Comparison of ENCODE assay signal across 10 cellular contexts in the genomic region with DNA sequence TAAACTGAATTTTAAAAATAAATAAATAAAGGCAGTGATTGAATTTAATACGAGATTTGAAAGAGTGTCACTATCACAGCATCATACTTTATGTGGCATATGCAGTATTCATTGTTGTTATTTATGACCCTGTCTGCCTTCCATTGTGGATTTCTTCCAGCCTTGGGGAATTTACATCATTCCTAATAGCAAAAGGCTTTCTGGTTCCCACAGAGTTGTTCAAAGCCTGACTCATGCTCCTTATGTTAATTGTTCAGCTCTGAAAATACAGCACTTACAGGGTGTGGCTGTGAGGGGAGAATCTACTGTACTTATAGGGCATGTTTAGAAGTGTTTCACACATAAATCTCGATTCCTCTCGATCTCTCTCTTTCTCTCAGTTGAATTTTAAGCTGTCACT. TPM values are rescaled to one million over a fixed set of nuclear protein-coding genes. Genes with fewer than 3 reads are reported as not detected.
DNase-seq lines count a peak whose midpoint lies in the region; ATAC-seq and TF ChIP-seq lines count a peak whose summit lies in the region.
"Had no signal": no experiment of that assay in that cellular context is flagged by ENCODE, and none has a peak within 500 bp of the region (broad histone marks: within the 10 kb centered on the region; RNA-seq: fewer than 3 reads in every experiment).

No MANE protein-coding gene starts in this region.

- H3K18ac ChIP-seq in mesenchymal stem cell (ENCODE audit: low read depth in 1 of 2, low read length in 2 of 2): no peak overlapping the region

- no peak overlapping the region for H3K23ac ChIP-seq in mesenchymal stem cell (ENCODE audit: low read length in 2 of 2)

- peaks cover 0 to 7% of the 10 kb centered on the region in 2 experiments for H3K36me3 ChIP-seq in mesenchymal stem cell (ENCODE audit: control insufficient read depth in 1 of 2, insufficient read depth in 2 of 2, low read depth in 1 of 2, low read length in 2 of 2)

- peaks cover 2% of the 10 kb centered on the region for H3K79me1 ChIP-seq in mesenchymal stem cell (replicated peaks; ENCODE audit: low read length, poor library complexity, severe bottlenecking)

- peak; percentile 97 for DNase-seq in AG10803 (ENCODE audit: low read depth)
- peak; percentile 66 for DNase-seq in LoVo (ENCODE audit: low spot score)
- DNase-seq in chondrocyte (ENCODE audit: low spot score): no peak
- peak; percentile 95 for DNase-seq in mesenchymal stem cell
- no peak for DNase-seq in cerebellar cortex (ENCODE audit: low spot score)
- DNase-seq in lower leg skin (ENCODE audit: low spot score in 2 of 2): no peak
- no peak for DNase-seq in left lobe of liver (ENCODE audit: low spot score)
- DNase-seq: activated T-cell treated with anti-CD3 and anti-CD28 coated beads for 4 hours; effector CD4-positive, alpha-beta T cell had no signal

- TF ChIP-seq POLR2A in lower leg skin (IDR thresholded peaks at IDR 0.05): no peak

- H3K9me3 Mint-ChIP-seq in chondrocyte (ENCODE audit: low read depth): peaks cover 2% of the 10 kb centered on the region

- H2BK12ac ChIP-seq in mesenchymal stem cell (ENCODE audit: low read length in 2 of 2): no peak overlapping the region

- no peak overlapping the region for H2AK5ac ChIP-seq in mesenchymal stem cell (ENCODE audit: low read length, severe bottlenecking)

- peaks cover 5% of the 10 kb centered on the region for H3K36me3 Mint-ChIP-seq in chondrocyte (ENCODE audit: low read depth)

- H2BK15ac ChIP-seq in mesenchymal stem cell (ENCODE audit: low read depth, poor library complexity, severe bottlenecking): no peak overlapping the region

- no peak overlapping the region for H3K4ac ChIP-seq in mesenchymal stem cell (ENCODE audit: low read depth in 1 of 2, low read length in 2 of 2)

- H3K9me3 ChIP-seq in mesenchymal stem cell (ENCODE audit: control insufficient read depth, low read length): no peaks in the 10 kb centered on the region

- WGBS in mesenchymal stem cell: no CpG with 5 or more reads among the region's 3 CpGs
- WGBS in lower leg skin, 2 donors: 18 to 25% methylated on average over 3 of the region's 3 CpGs

- peak overlapping the region; percentile 50 for H3K9ac ChIP-seq in mesenchymal stem cell (ENCODE audit: low read length)

- H2BK120ac ChIP-seq in mesenchymal stem cell (ENCODE audit: low read depth, low read length): no peak overlapping the region

- no peak overlapping the region for H3K4me2 ChIP-seq in mesenchymal stem cell (ENCODE audit: low read length, poor library complexity, severe bottlenecking)

- H2AFZ ChIP-seq in mesenchymal stem cell (ENCODE audit: low read depth, low read length): no peak overlapping the region

- H3K4me3 Mint-ChIP-seq in chondrocyte (ENCODE audit: unreplicated experiment): no peak overlapping the region

- H3K27ac ChIP-seq in mesenchymal stem cell (ENCODE audit: low read length, poor library complexity, severe bottlenecking): no peak overlapping the region

- H2BK5ac ChIP-seq in mesenchymal stem cell (ENCODE audit: low read depth, low read length, poor library complexity, severe bottlenecking): no peak overlapping the region

- peaks cover 61% of the 10 kb centered on the region for H3K4me1 Mint-ChIP-seq in chondrocyte (ENCODE audit: low read depth)

- H3K14ac ChIP-seq in mesenchymal stem cell (ENCODE audit: low read length in 2 of 2): no peak overlapping the region

- H4K8ac ChIP-seq in mesenchymal stem cell (ENCODE audit: low read length): no peak overlapping the region

- no peak overlapping the region for H4K91ac ChIP-seq in mesenchymal stem cell (ENCODE audit: low read length)

- intact Hi-C loops in lower leg skin (cut with DNase I; ENCODE audit: low total_unique reads): no loop called here

- H3K27me3 Mint-ChIP-seq in chondrocyte (ENCODE audit: low read depth): no peaks in the 10 kb centered on the region

- no peak for ATAC-seq in HG03280 (IDR thresholded peaks at IDR 0.05; ENCODE audit: unreplicated experiment)
- ATAC-seq in left lobe of liver: no peak

- peaks cover 4% of the 10 kb centered on the region for H3K4me1 ChIP-seq in mesenchymal stem cell (ENCODE audit: control insufficient read depth, insufficient read depth, low read depth, low read length)

- H3K4me3 ChIP-seq in AG10803 (ENCODE audit: low read length) (no peak overlapping the region), mesenchymal stem cell (ENCODE audit: insufficient read depth in 1 of 2, low read depth in 1 of 2, low read length in 2 of 2) (no peak overlapping the region), lower leg skin (ENCODE audit: low read depth, poor library complexity, severe bottlenecking) (no peak overlapping the region)

- TF ChIP-seq CTCF in AG10803 (conservative IDR thresholded peaks at IDR 0.05; ENCODE audit: low read length) (no peak), chondrocyte (IDR thresholded peaks at IDR 0.05) (no peak), lower leg skin (IDR thresholded peaks at IDR 0.05) (no peak)

- H3K27ac Mint-ChIP-seq in chondrocyte (ENCODE audit: unreplicated experiment): peak overlapping the region; percentile 95

- H3K27me3 ChIP-seq in mesenchymal stem cell (ENCODE audit: control insufficient read depth in 1 of 2, insufficient read depth in 1 of 2, low read length in 2 of 2): no peaks in the 10 kb centered on the region

RNA-seq across cellular contexts. Expression of gene JAG1, which starts 54.4 kb away (rescaled TPM):
- total RNA-seq in chondrocyte (161 to 510 TPM (median 505 TPM) in 3 replicates), lower leg skin (100 to 1,000 TPM; 145 to 238 (median 186) TPM), left lobe of liver (4.3 TPM)
- polyA plus RNA-seq in mesenchymal stem cell (2013, experiment 1 of 2): 13.2 TPM
- polyA plus RNA-seq in mesenchymal stem cell (2013, experiment 2 of 2): 12.6 TPM

Comparison
In these comparisons a context has a peak if more than half of its experiments do, and no peak if none do; other contexts are left out.
1. DNase-seq: peak in AG10803 (single experiment), LoVo (single experiment) and mesenchymal stem cell (single experiment); none in chondrocyte (single experiment), cerebellar cortex (single experiment), lower leg skin (0 of 2) and left lobe of liver (single experiment).
2. RNA of gene JAG1, which starts 54.4 kb away (total RNA-seq): 161 to 510 TPM in chondrocyte and 145 to 238 TPM in lower leg skin; 4.3 TPM in left lobe of liver (single experiment); every median in the first group is over 10 times any median in the second.